19 cellular contexts compared by ENCODE assay signal in the genomic region with DNA sequence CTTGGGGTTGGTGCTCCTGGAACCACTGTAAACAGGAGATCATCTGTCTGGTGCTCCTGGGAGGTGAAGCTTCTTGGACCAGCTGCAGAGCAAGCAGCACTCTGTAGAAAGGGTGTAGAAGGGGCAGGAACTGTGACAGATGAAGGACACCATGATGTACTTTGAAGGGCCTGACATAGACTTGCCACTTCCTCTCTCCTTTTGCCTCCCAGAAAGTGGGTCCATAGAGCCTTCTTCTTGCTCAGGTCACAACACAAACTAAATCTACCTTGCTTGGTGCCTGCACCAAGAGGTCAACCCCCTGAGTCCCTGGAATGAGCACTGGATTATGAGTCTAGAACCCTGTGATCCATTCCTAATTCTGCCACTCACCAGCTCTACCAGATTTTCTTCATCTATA.
DNase-seq lines count a peak whose midpoint lies in the region; ATAC-seq and TF ChIP-seq lines count a peak whose summit lies in the region.
"Had no signal": no experiment of that assay in that cellular context is flagged by ENCODE, and none has a peak within 500 bp of the region (broad histone marks: within the 10 kb centered on the region; RNA-seq: fewer than 3 reads in every experiment).

No MANE protein-coding gene starts in this region.

- H3K27ac Mint-ChIP-seq in nephron (peak overlapping the region in 2 of 3 experiments; percentile 59 to 76), type B pancreatic cell (no peak overlapping the region)
- H3K27ac Mint-ChIP-seq: CD4-positive, CD25-positive, alpha-beta regulatory T cell; H9; HFFc6 had no signal

- no peak for TF ChIP-seq CTCF in nephron (IDR thresholded peaks at IDR 0.05; ENCODE audit: unreplicated experiment in 3 of 3)
- TF ChIP-seq CTCF in type B pancreatic cell (conservative IDR thresholded peaks at IDR 0.05) = no peak
- TF ChIP-seq CTCF in brain microvascular endothelial cell (IDR thresholded peaks at IDR 0.05; ENCODE audit: low read depth, low read length, missing control alignments) = no peak

- H3K9me3 ChIP-seq in SK-N-MC (ENCODE audit: low read depth, low read length) (no peaks in the 10 kb centered on the region), endocrine pancreas (ENCODE audit: control insufficient read depth, low read length) (no peaks in the 10 kb centered on the region)
- H3K9me3 ChIP-seq: BE2C had no signal

- ATAC-seq in HG02870 (IDR thresholded peaks at IDR 0.05; ENCODE audit: unreplicated experiment) = no peak
- ATAC-seq: A549 had no signal

- H3K4me3 Mint-ChIP-seq in nephron (no peak overlapping the region), type B pancreatic cell (peak overlapping the region; percentile 40)
- H3K4me3 Mint-ChIP-seq: CD4-positive, CD25-positive, alpha-beta regulatory T cell; H9; HFFc6 had no signal

- no peaks in the 10 kb centered on the region for H3K4me1 ChIP-seq in endocrine pancreas (ENCODE audit: control insufficient read depth, insufficient read depth, low read length)
- H3K4me1 ChIP-seq: A549 had no signal

- in situ Hi-C loops in brain microvascular endothelial cell (cut with HindIII; ENCODE audit: low pct_ligation_motif_present, low sequenced_read_pairs) = no loop called here

- H3K9ac ChIP-seq in SK-N-MC (ENCODE audit: insufficient read length) = no peak overlapping the region
- no peak overlapping the region for H3K9ac ChIP-seq in endocrine pancreas (ENCODE audit: control insufficient read depth, insufficient read depth, low read length)

- H3K27me3 Mint-ChIP-seq in nephron (ENCODE audit: low read depth) (peaks cover 23% of the 10 kb centered on the region), type B pancreatic cell (no peaks in the 10 kb centered on the region)

- H3K4me3 ChIP-seq in SK-N-MC (peak overlapping the region; percentile 32; the same call in 1 of the 2 replicates), endocrine pancreas (ENCODE audit: control insufficient read depth, insufficient read depth, low read length) (peak overlapping the region; percentile 15), brain microvascular endothelial cell (ENCODE audit: low read depth, low read length) (no peak overlapping the region)
- H3K4me3 ChIP-seq: A549 had no signal

- H3K4me1 Mint-ChIP-seq in nephron = peaks cover 51% of the 10 kb centered on the region
- peaks cover 54% of the 10 kb centered on the region for H3K4me1 Mint-ChIP-seq in type B pancreatic cell (ENCODE audit: unreplicated experiment)

- DNase-seq in SK-N-MC (ENCODE audit: low read depth, low spot score) = no peak
- no peak for DNase-seq in type B pancreatic cell (ENCODE audit: extremely low spot score, unreplicated experiment)
- DNase-seq in occipital lobe (lab: John Stamatoyannopoulos, UW) = no peak
- DNase-seq in brain microvascular endothelial cell = no peak
- DNase-seq: CD4-positive, CD25-positive, alpha-beta regulatory T cell; EL; GF-D8; H9; HFFc6; IMR-90; NCI-H1694; NCI-H2081 treated with DMSO at 0.1 percent for 48 hours; NCI-H446; OCI-M1 had no signal

- H3K9me3 Mint-ChIP-seq in nephron (peaks cover 13% of the 10 kb centered on the region), type B pancreatic cell (peaks cover 2% of the 10 kb centered on the region)

- H3K27me3 ChIP-seq in endocrine pancreas (ENCODE audit: control insufficient read depth, insufficient read depth, low read length) = no peaks in the 10 kb centered on the region
- H3K27me3 ChIP-seq in brain microvascular endothelial cell (replicated peaks) = peaks cover 53% of the 10 kb centered on the region
- H3K27me3 ChIP-seq: BE2C had no signal

- H3K36me3 Mint-ChIP-seq in nephron (ENCODE audit: low read depth) = peaks cover 7% of the 10 kb centered on the region
- peaks cover under 1% of the 10 kb centered on the region for H3K36me3 Mint-ChIP-seq in type B pancreatic cell
- H3K36me3 Mint-ChIP-seq: CD4-positive, CD25-positive, alpha-beta regulatory T cell had no signal

- H3K36me3 ChIP-seq in SK-N-MC (ENCODE audit: insufficient read depth, low read length) (no peaks in the 10 kb centered on the region), endocrine pancreas (ENCODE audit: control insufficient read depth, insufficient read depth, low read length) (no peaks in the 10 kb centered on the region), brain microvascular endothelial cell (replicated peaks) (no peaks in the 10 kb centered on the region)
- H3K36me3 ChIP-seq: BE2C had no signal

- H3K27ac ChIP-seq in SK-N-MC (no peak overlapping the region), brain microvascular endothelial cell (no peak overlapping the region)
- H3K27ac ChIP-seq: A549 had no signal
